Comparison of ENCODE assay signal across 8 cellular contexts in genomic region chr17:8056232-8056975, GRCh38.
DNase-seq lines count a peak whose midpoint lies in the region; ATAC-seq and TF ChIP-seq lines count a peak whose summit lies in the region.

No MANE protein-coding gene starts in this region.

- H3K27me3 ChIP-seq in Loucy (ENCODE audit: insufficient read depth, low read length, poor library complexity, severe bottlenecking): no peaks in the 10 kb centered on the region

- H3K9ac ChIP-seq in Loucy (ENCODE audit: low read depth, low read length, poor library complexity, severe bottlenecking): peak overlapping the region; percentile 42

- ATAC-seq in activated CD4-positive, CD25-positive, alpha-beta regulatory T cell treated with anti-CD3 and anti-CD28 coated beads, Interleukin-2, amount 50 U/mL, for 24 hours: peak; percentile 27 to 33
- no peak for ATAC-seq in GM19463 (IDR thresholded peaks at IDR 0.05; ENCODE audit: unreplicated experiment)

- H3K4me1 ChIP-seq in Loucy (ENCODE audit: insufficient read depth, low read length, poor library complexity, severe bottlenecking): peaks cover 27% of the 10 kb centered on the region

- H3K36me3 ChIP-seq in Loucy (ENCODE audit: insufficient read depth, low read length): no peaks in the 10 kb centered on the region

- TF ChIP-seq CTCF in Loucy (conservative IDR thresholded peaks at IDR 0.05; ENCODE audit: low read length): no peak

- H3K9me3 ChIP-seq in Loucy (ENCODE audit: insufficient read depth, low read depth, low read length): no peaks in the 10 kb centered on the region

- H3K4me2 ChIP-seq in Loucy (ENCODE audit: low read depth, low read length, poor library complexity, severe bottlenecking): peak overlapping the region; percentile 58

- no peaks in the 10 kb centered on the region for H4K20me1 ChIP-seq in Loucy (ENCODE audit: insufficient read depth, low read length, poor library complexity, severe bottlenecking)

- H2AFZ ChIP-seq in Loucy (ENCODE audit: low read length): peak overlapping the region; percentile 62

- H3F3A ChIP-seq in Loucy (ENCODE audit: low read depth): no peaks in the 10 kb centered on the region

- no peaks in the 10 kb centered on the region for H3K9me2 ChIP-seq in Loucy (replicated peaks; ENCODE audit: low read depth, low read length)

- no peaks in the 10 kb centered on the region for H3K79me2 ChIP-seq in Loucy (ENCODE audit: insufficient read depth, low read length)

- no peak for DNase-seq in activated CD4-positive, CD25-positive, alpha-beta regulatory T cell treated with anti-CD3 and anti-CD28 coated beads, Interleukin-2, amount 50 U/mL, for 72 hours
- DNase-seq in amniotic epithelial cell (ENCODE audit: low read depth): peak; percentile 98
- DNase-seq in kidney tubule cell (ENCODE audit: low spot score): peak; percentile 45
- peak; percentile 72 for DNase-seq in stromal cell of bone marrow (ENCODE audit: low read depth)
- DNase-seq in NCI-H446 (lab: John Stamatoyannopoulos, UW): no peak

- H3K4me3 ChIP-seq in Loucy (ENCODE audit: low read length, poor library complexity, severe bottlenecking): peak overlapping the region; percentile 47

Comparison
In these comparisons a context has a peak if more than half of its experiments do, and no peak if none do; other contexts are left out.
1. DNase-seq: peak in amniotic epithelial cell (single experiment), kidney tubule cell (single experiment) and stromal cell of bone marrow (single experiment); none in activated CD4-positive, CD25-positive, alpha-beta regulatory T cell treated with anti-CD3 and anti-CD28 coated beads, Interleukin-2, amount 50 U/mL, for 72 hours (single experiment) and NCI-H446 (0 of 2).